ENCODE assay signal across 16 cellular contexts in genomic region chr3:72436863-72437592, GRCh38. TPM values are rescaled to one million over a fixed set of nuclear protein-coding genes. Genes with fewer than 3 reads are reported as not detected.
A peak's percentile ranks its signal among the peaks of the same experiment; 100 is the strongest.
DNase-seq lines count a peak whose midpoint lies in the region; ATAC-seq lines count a peak whose summit lies in the region.
"Had no signal": no experiment of that assay in that cellular context is flagged by ENCODE, and none has a peak within 500 bp of the region (broad histone marks: within the 10 kb centered on the region; RNA-seq: fewer than 3 reads in every experiment).

No MANE protein-coding gene starts in this region.

- DNase-seq in activated T-cell treated with anti-CD3 and anti-CD28 coated beads, Interleukin-2, amount 50 U/mL, for 72 hours: no peak
- no peak for DNase-seq in activated T-cell treated with anti-CD3 and anti-CD28 coated beads, Interleukin-2, amount 50 U/mL, for 1 hour
- no peak for DNase-seq in activated naive CD8-positive, alpha-beta T cell treated with anti-CD3 and anti-CD28 coated beads for 36 hours
- no peak for DNase-seq in stimulated activated effector memory CD8-positive, alpha-beta T cell treated with anti-CD3 and anti-CD28 coated beads, Interleukin-12 subunit alpha, Interleukin-12 subunit beta, amount 100 ng/mL, for 72 hours (ENCODE audit: low spot score in 2 of 2)
- DNase-seq in KBM-7: no peak
- DNase-seq: CD8-positive, alpha-beta memory T cell; DMS79; NCI-H1436; NCI-H2029; NCI-H2171; NCI-H446; NCI-H69; Right ventricle myocardium superior had no signal

- H3K36me3 Mint-ChIP-seq in activated T-cell treated with anti-CD3 and anti-CD28 coated beads, Interleukin-2, amount 50 U/mL, for 72 hours (ENCODE audit: insufficient read depth in 2 of 2): peaks cover 28 to 56% of the 10 kb centered on the region in 2 donors
- peaks cover 37% of the 10 kb centered on the region for H3K36me3 Mint-ChIP-seq in T-helper 1 cell treated with Interleukin-12 subunit alpha and Interleukin-12 subunit beta and Interleukin-4 antibody, amounts not matched to agents 30 μg/mL and 1 μg/mL, for 36 hours (ENCODE audit: low read depth)
- H3K36me3 Mint-ChIP-seq in activated naive CD8-positive, alpha-beta T cell treated with anti-CD3 and anti-CD28 coated beads for 36 hours: peaks cover 53% of the 10 kb centered on the region
- peaks cover 96% of the 10 kb centered on the region for H3K36me3 Mint-ChIP-seq in stimulated activated effector memory CD8-positive, alpha-beta T cell treated with anti-CD3 and anti-CD28 coated beads, Interleukin-12 subunit alpha, Interleukin-12 subunit beta, amount 100 ng/mL, for 72 hours

- peak overlapping the region; percentile 87 for H3K27ac Mint-ChIP-seq in activated T-cell treated with anti-CD3 and anti-CD28 coated beads, Interleukin-2, amount 50 U/mL, for 72 hours
- no peak overlapping the region for H3K27ac Mint-ChIP-seq in T-helper 1 cell treated with Interleukin-12 subunit alpha and Interleukin-12 subunit beta and Interleukin-4 antibody, amounts not matched to agents 30 μg/mL and 1 μg/mL, for 36 hours
- H3K27ac Mint-ChIP-seq in activated naive CD8-positive, alpha-beta T cell treated with anti-CD3 and anti-CD28 coated beads for 36 hours: peak overlapping the region; percentile 39
- H3K27ac Mint-ChIP-seq in stimulated activated effector memory CD8-positive, alpha-beta T cell treated with anti-CD3 and anti-CD28 coated beads, Interleukin-12 subunit alpha, Interleukin-12 subunit beta, amount 100 ng/mL, for 72 hours: peak overlapping the region; percentile 88
- H3K27ac Mint-ChIP-seq: CD8-positive, alpha-beta memory T cell; IgD-negative memory B cell had no signal

- no peaks in the 10 kb centered on the region for H3K27me3 Mint-ChIP-seq in activated T-cell treated with anti-CD3 and anti-CD28 coated beads, Interleukin-2, amount 50 U/mL, for 72 hours (ENCODE audit: low read depth)
- no peaks in the 10 kb centered on the region for H3K27me3 Mint-ChIP-seq in T-helper 1 cell treated with Interleukin-12 subunit alpha and Interleukin-12 subunit beta and Interleukin-4 antibody, amounts not matched to agents 30 μg/mL and 1 μg/mL, for 36 hours (ENCODE audit: low read depth)
- H3K27me3 Mint-ChIP-seq in activated naive CD8-positive, alpha-beta T cell treated with anti-CD3 and anti-CD28 coated beads for 36 hours: no peaks in the 10 kb centered on the region
- H3K27me3 Mint-ChIP-seq: CD8-positive, alpha-beta memory T cell; IgD-negative memory B cell had no signal

- no peaks in the 10 kb centered on the region for H3K9me3 Mint-ChIP-seq in activated T-cell treated with anti-CD3 and anti-CD28 coated beads, Interleukin-2, amount 50 U/mL, for 72 hours
- no peaks in the 10 kb centered on the region for H3K9me3 Mint-ChIP-seq in T-helper 1 cell treated with Interleukin-12 subunit alpha and Interleukin-12 subunit beta and Interleukin-4 antibody, amounts not matched to agents 30 μg/mL and 1 μg/mL, for 36 hours
- peaks cover 3% of the 10 kb centered on the region for H3K9me3 Mint-ChIP-seq in activated naive CD8-positive, alpha-beta T cell treated with anti-CD3 and anti-CD28 coated beads for 36 hours
- H3K9me3 Mint-ChIP-seq in stimulated activated effector memory CD8-positive, alpha-beta T cell treated with anti-CD3 and anti-CD28 coated beads, Interleukin-12 subunit alpha, Interleukin-12 subunit beta, amount 100 ng/mL, for 72 hours: no peaks in the 10 kb centered on the region
- H3K9me3 Mint-ChIP-seq: CD8-positive, alpha-beta memory T cell; IgD-negative memory B cell had no signal

- peaks cover 100% of the 10 kb centered on the region for H3K4me1 Mint-ChIP-seq in activated T-cell treated with anti-CD3 and anti-CD28 coated beads, Interleukin-2, amount 50 U/mL, for 72 hours (ENCODE audit: low read depth)
- peaks cover 62% of the 10 kb centered on the region for H3K4me1 Mint-ChIP-seq in T-helper 1 cell treated with Interleukin-12 subunit alpha and Interleukin-12 subunit beta and Interleukin-4 antibody, amounts not matched to agents 30 μg/mL and 1 μg/mL, for 36 hours (ENCODE audit: low read depth)
- H3K4me1 Mint-ChIP-seq in activated naive CD8-positive, alpha-beta T cell treated with anti-CD3 and anti-CD28 coated beads for 36 hours: peaks cover 74% of the 10 kb centered on the region
- H3K4me1 Mint-ChIP-seq in stimulated activated effector memory CD8-positive, alpha-beta T cell treated with anti-CD3 and anti-CD28 coated beads, Interleukin-12 subunit alpha, Interleukin-12 subunit beta, amount 100 ng/mL, for 72 hours: peaks cover 81% of the 10 kb centered on the region

- in situ Hi-C loops in KBM-7 (cut with MboI; ENCODE audit: low pct_unique_long_range_greater_than_20kb, low sequenced_read_pairs): no loop called here

- ATAC-seq in activated T-cell treated with anti-CD3 and anti-CD28 coated beads, Interleukin-2, amount 50 U/mL, for 72 hours (replicated peaks in 1 of 2): peak; percentile 48 to 58
- ATAC-seq in stimulated activated effector memory CD8-positive, alpha-beta T cell treated with anti-CD3 and anti-CD28 coated beads, Interleukin-12 subunit alpha, Interleukin-12 subunit beta, amount 100 ng/mL, for 72 hours: peak; percentile 80
- ATAC-seq in GM18502 (IDR thresholded peaks at IDR 0.05; ENCODE audit: poor library complexity, unreplicated experiment): no peak

- peak overlapping the region; percentile 24 to 36 for H3K4me3 Mint-ChIP-seq in activated T-cell treated with anti-CD3 and anti-CD28 coated beads, Interleukin-2, amount 50 U/mL, for 72 hours
- peak overlapping the region; percentile 32 for H3K4me3 Mint-ChIP-seq in T-helper 1 cell treated with Interleukin-12 subunit alpha and Interleukin-12 subunit beta and Interleukin-4 antibody, amounts not matched to agents 30 μg/mL and 1 μg/mL, for 36 hours
- no peak overlapping the region for H3K4me3 Mint-ChIP-seq in activated naive CD8-positive, alpha-beta T cell treated with anti-CD3 and anti-CD28 coated beads for 36 hours
- H3K4me3 Mint-ChIP-seq in stimulated activated effector memory CD8-positive, alpha-beta T cell treated with anti-CD3 and anti-CD28 coated beads, Interleukin-12 subunit alpha, Interleukin-12 subunit beta, amount 100 ng/mL, for 72 hours: peak overlapping the region; percentile 49

RNA-seq across cellular contexts. Expression of gene RYBP, which starts 9.4 kb away (rescaled TPM):
- 10 to 100 TPM; 59.2 to 66.6 TPM for total RNA-seq in activated T-cell treated with anti-CD3 and anti-CD28 coated beads, Interleukin-2, amount 50 U/mL, for 72 hours
- total RNA-seq in activated naive CD8-positive, alpha-beta T cell treated with anti-CD3 and anti-CD28 coated beads for 36 hours: 10 to 100 TPM; 16.3 to 16.4 TPM
